In the genomic region with DNA sequence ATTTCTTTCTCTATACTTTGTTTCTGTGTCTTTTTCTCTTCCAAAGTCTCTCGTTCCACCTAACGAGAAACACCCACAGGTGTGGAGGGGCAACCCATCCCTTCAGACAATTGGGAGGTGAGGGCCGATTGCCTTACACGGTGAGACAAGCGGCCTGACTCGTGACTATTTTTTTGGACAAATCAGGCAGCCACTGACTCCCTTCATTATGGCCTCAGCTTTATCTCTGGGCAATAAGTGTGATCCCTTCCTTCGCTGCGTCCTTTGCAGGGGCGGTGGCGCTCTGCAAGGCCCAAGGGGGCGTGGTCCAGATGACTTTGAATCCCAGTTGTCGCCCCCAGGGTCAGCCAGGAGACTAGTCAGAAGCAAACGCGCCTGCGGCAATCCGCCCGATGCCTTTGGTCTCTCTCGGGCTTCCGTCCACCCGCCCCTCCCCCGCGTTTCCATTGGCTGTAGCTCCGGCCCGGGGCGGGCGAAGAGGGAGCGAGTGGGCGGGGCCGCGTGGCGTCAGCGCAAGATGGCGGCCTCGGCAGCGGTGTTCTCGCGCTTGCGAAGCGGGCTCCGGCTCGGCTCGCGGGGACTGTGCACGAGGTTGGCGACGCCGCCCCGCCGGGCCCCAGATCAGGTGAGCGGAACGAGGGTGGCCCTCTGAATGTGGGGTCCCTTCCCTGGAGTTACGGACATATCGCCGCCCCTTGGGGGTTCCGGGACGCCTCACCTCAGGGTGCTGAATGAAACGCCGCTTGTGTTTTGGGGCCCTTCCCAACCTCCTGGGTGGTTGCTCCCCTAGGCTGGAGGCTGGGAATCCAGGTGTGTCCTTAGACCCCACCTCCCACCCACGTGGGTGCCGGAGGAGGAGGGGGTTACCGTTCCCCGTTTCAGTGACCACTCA, we compare ENCODE assay signal across 1 cellular context.
A peak's percentile ranks its signal among the peaks of the same experiment; 100 is the strongest.
TF ChIP-seq lines count a peak whose summit lies in the region.

TIMM50 (plus strand) TSS at position 502 of the 892 bp plus-strand sequence; CDS start at position 518, 16 bp downstream.

TF ChIP-seq in SK-N-SH, 30 proteins besides CTCF, POLR2A, EP300 and RAD21 (continued from another document):
- TF ChIP-seq GATA2 (CRISPR knock-in tag; IDR thresholded peaks at IDR 0.05) (no peak), FOXJ3 (CRISPR knock-in tag; IDR thresholded peaks at IDR 0.05) (no peak), POLR2AphosphoS5 (IDR thresholded peaks at IDR 0.05; ENCODE audit: low read depth, low read length) (peak; percentile 67), SIN3A (IDR thresholded peaks at IDR 0.05; ENCODE audit: borderline replicate concordance, low read depth, low read length) (peak; percentile 86; the same call in 1 of the 2 replicates), TAF1 (IDR thresholded peaks at IDR 0.05; ENCODE audit: borderline replicate concordance, low read depth, low read length) (peak; percentile 97)
- TF ChIP-seq, protein P1, sequence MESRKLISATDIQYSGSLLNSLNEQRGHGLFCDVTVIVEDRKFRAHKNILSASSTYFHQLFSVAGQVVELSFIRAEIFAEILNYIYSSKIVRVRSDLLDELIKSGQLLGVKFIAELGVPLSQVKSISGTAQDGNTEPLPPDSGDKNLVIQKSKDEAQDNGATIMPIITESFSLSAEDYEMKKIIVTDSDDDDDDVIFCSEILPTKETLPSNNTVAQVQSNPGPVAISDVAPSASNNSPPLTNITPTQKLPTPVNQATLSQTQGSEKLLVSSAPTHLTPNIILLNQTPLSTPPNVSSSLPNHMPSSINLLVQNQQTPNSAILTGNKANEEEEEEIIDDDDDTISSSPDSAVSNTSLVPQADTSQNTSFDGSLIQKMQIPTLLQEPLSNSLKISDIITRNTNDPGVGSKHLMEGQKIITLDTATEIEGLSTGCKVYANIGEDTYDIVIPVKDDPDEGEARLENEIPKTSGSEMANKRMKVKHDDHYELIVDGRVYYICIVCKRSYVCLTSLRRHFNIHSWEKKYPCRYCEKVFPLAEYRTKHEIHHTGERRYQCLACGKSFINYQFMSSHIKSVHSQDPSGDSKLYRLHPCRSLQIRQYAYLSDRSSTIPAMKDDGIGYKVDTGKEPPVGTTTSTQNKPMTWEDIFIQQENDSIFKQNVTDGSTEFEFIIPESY (IDR thresholded peaks at IDR 0.05; ENCODE audit: borderline replicate concordance, low read depth) = no peak
